ENCODE assay signal across 13 cellular contexts in the genomic region with DNA sequence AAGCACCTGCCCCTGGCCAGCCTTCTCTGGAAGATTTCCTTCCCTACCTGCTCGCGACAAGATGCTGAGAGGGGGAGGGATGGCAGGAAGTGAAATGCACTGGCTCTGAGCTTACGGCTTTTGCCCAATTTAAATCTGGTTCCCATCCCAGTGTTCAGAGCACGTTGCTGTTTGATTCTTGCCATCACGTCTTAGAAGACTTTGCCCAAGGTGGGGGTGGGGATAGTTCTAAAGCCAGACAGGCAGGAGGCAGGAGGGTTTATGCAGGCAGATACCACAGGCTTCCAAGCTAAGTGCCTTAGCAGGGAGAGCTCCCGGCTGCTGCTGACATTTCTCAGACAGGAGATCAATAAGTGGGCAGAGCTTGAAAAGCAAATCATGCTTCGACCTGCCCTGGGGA.
DNase-seq lines count a peak whose midpoint lies in the region; ATAC-seq and TF ChIP-seq lines count a peak whose summit lies in the region.
"Had no signal": no experiment of that assay in that cellular context is flagged by ENCODE, and none has a peak within 500 bp of the region (broad histone marks: within the 10 kb centered on the region; RNA-seq: fewer than 3 reads in every experiment).

No MANE protein-coding gene starts in this region.

- ATAC-seq in naive thymus-derived CD8-positive, alpha-beta T cell, result peak in 1 of 2 donors; percentile 30
- ATAC-seq in GM18858 (IDR thresholded peaks at IDR 0.05; ENCODE audit: unreplicated experiment) (no peak), HG02938 (IDR thresholded peaks at IDR 0.05; ENCODE audit: unreplicated experiment) (no peak), HG02973 (IDR thresholded peaks at IDR 0.05; ENCODE audit: unreplicated experiment) (no peak)
- ATAC-seq: activated naive CD4-positive, alpha-beta T cell treated with anti-CD3 and anti-CD28 coated beads, Interleukin-2, amount 50 U/mL, for 72 hours; HCT116 had no signal

- POLR2A ChIA-PET in naive thymus-derived CD8-positive, alpha-beta T cell (lab: Charles Lee), result no interaction called here

- peak overlapping the region; percentile 18; the same call in 1 of the 2 replicates for H3K4me3 ChIP-seq in WERI-Rb-1 (ENCODE audit: low read depth, low read length)
- H3K4me3 ChIP-seq: testis had no signal

- peak overlapping the region in 8 of 10 donors; percentile 3 to 62 (median 18) for H3K4me3 Mint-ChIP-seq in naive thymus-derived CD8-positive, alpha-beta T cell

- H3K9me3 ChIP-seq in KOPT-K1 (ENCODE audit: insufficient read depth, low read length, poor library complexity, severe bottlenecking) (no peaks in the 10 kb centered on the region), WERI-Rb-1 (ENCODE audit: severe bottlenecking) (no peaks in the 10 kb centered on the region)
- H3K9me3 ChIP-seq: testis had no signal

- peaks cover 5% of the 10 kb centered on the region for H3K27me3 ChIP-seq in WERI-Rb-1 (ENCODE audit: insufficient read depth, low read depth, severe bottlenecking)
- H3K27me3 ChIP-seq: testis had no signal

- DNase-seq in NCI-H1092 treated with DMSO at 0.1 percent for 48 hours (lab: John Stamatoyannopoulos, UW), result peak; percentile 36
- DNase-seq in NCI-H1092 (lab: John Stamatoyannopoulos, UW), result no peak
- DNase-seq in WERI-Rb-1, result peak; percentile 89
- peak in 1 of 10 donors; percentile 11 for DNase-seq in naive thymus-derived CD8-positive, alpha-beta T cell
- DNase-seq: NCI-H524 treated with DMSO at 0.1 percent for 48 hours, testis had no signal

- peaks cover 0 to 18% (median 2%) of the 10 kb centered on the region in 5 donors for H3K27me3 Mint-ChIP-seq in naive thymus-derived CD8-positive, alpha-beta T cell

- H3K36me3 ChIP-seq in KOPT-K1 (ENCODE audit: insufficient read depth, low read length) (no peaks in the 10 kb centered on the region), WERI-Rb-1 (no peaks in the 10 kb centered on the region)

- H3K27ac ChIP-seq in KOPT-K1 (ENCODE audit: low read depth, low read length, poor library complexity, severe bottlenecking) (peak overlapping the region; percentile 40), WERI-Rb-1 (peak overlapping the region; percentile 71)
- H3K27ac ChIP-seq: 22Rv1, testis had no signal

- no peaks in the 10 kb centered on the region for H3K9me3 Mint-ChIP-seq in naive thymus-derived CD8-positive, alpha-beta T cell
- H3K9me3 Mint-ChIP-seq: activated naive CD4-positive, alpha-beta T cell treated with anti-CD3 and anti-CD28 coated beads, Interleukin-2, amount 50 U/mL, for 72 hours had no signal

- H3K4me1 Mint-ChIP-seq in naive thymus-derived CD8-positive, alpha-beta T cell, result peaks cover 10 to 22% (median 18%) of the 10 kb centered on the region in 4 donors

- H3K27ac Mint-ChIP-seq in naive thymus-derived CD8-positive, alpha-beta T cell, result no peak overlapping the region

- TF ChIP-seq CTCF in WERI-Rb-1 (IDR thresholded peaks at IDR 0.05; ENCODE audit: low read depth, low read length), result no peak

- no peaks in the 10 kb centered on the region for H3K36me3 Mint-ChIP-seq in naive thymus-derived CD8-positive, alpha-beta T cell
